In the genomic region with DNA sequence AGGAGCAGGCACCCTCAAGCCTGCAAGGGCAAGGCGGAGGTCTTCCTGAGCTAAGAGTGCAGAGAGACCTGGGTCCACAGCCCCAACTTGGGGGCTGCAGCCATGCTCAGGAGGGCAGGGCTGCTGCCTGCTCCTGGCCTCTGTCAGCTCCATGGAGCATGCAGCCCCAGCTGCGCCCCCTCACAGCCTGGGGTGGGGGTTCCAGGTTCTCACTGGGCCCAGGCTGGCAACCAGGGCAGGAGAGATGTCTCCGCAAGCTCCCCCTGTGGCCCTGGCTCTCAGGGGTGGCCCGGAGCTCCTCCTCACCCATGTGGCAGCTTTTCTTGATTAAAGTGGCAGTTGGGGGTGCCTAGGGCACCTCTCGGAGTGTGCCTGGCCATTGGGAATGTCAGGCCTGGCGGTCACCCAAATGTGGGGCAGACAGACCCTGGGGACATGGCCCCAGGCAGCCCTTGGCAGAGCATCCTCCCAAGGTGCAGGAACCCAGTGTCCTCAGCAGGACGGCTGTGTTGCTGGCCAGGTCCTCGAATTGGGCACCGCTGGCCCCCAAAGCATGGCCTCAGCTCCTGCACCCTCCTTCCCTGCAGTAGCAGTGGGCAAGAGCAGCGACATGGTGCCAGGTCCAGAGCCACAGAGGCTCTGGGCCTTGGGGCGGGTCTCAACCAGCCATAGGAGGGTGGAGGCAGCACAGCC, we compare ENCODE assay signal across 26 cellular contexts.
"Had no signal": no experiment of that assay in that cellular context is flagged by ENCODE, and none has a peak within 500 bp of the region (broad histone marks: within the 10 kb centered on the region; RNA-seq: fewer than 3 reads in every experiment).

No MANE protein-coding gene starts in this region.

- H3K4me1 Mint-ChIP-seq: endodermal cell; nephron progenitor cell; stimulated activated memory B cell treated with anti-CD40 and anti-IgM and Interleukin-4, amounts not matched to agents 10 μg/mL and 1 μg/mL and 100 μg/mL, for 72 hours had no signal

- H3K36me3 ChIP-seq: gastrocnemius medialis, heart right ventricle, lower lobe of right lung, pancreas, thoracic aorta, vagina had no signal

- H3K4me3 ChIP-seq: dorsolateral prefrontal cortex, gastrocnemius medialis, heart right ventricle, lower lobe of right lung, pancreas, smooth muscle cell, thoracic aorta, tibial nerve, vagina had no signal

- H3K27ac Mint-ChIP-seq: endodermal cell; naive thymus-derived CD8-positive, alpha-beta T cell; progenitor cell of endocrine pancreas; stimulated activated memory B cell treated with anti-CD40 and anti-IgM and Interleukin-4, amounts not matched to agents 10 μg/mL and 1 μg/mL and 100 μg/mL, for 72 hours had no signal

- H3K27me3 Mint-ChIP-seq: naive thymus-derived CD8-positive, alpha-beta T cell; progenitor cell of endocrine pancreas; stimulated activated memory B cell treated with anti-CD40 and anti-IgM and Interleukin-4, amounts not matched to agents 10 μg/mL and 1 μg/mL and 100 μg/mL, for 72 hours had no signal

- H3K27me3 ChIP-seq: dorsolateral prefrontal cortex, gastrocnemius medialis, heart right ventricle, pancreas, tibial nerve, vagina had no signal

- H3K27ac ChIP-seq: dorsolateral prefrontal cortex, epithelial cell of prostate, gastrocnemius medialis, heart right ventricle, lower lobe of right lung, pancreas, thoracic aorta, tibial nerve, vagina had no signal

- H3K9me3 ChIP-seq: gastrocnemius medialis, lower lobe of right lung, pancreas, thoracic aorta, vagina had no signal

- DNase-seq: cerebellar nuclear complex; dorsolateral prefrontal cortex; effector CD4-positive, alpha-beta T cell; endodermal cell; foreskin fibroblast; gastrocnemius medialis; heart right ventricle; hippocampal formation; left ventricle myocardium superior; lower lobe of right lung; naive thymus-derived CD8-positive, alpha-beta T cell; nephron progenitor cell; occipital lobe; stimulated activated CD4-positive, alpha-beta T cell treated with anti-CD3 and anti-CD28 coated beads, Interleukin-2, amount 100 ng/mL, for 24 hours; stimulated activated CD4-positive, alpha-beta T cell treated with anti-CD3 and anti-CD28 coated beads, Interleukin-4, amount 100 ng/mL, for 24 hours; stimulated activated naive CD8-positive, alpha-beta T cell treated with anti-CD3 and anti-CD28 coated beads, Interleukin-15, Interleukin-2, amounts not matched to agents 100 U/mL and 50 U/mL, for 24 hours had no signal

- ATAC-seq: esophagus mucosa; gastrocnemius medialis; left ventricle myocardium superior; naive thymus-derived CD8-positive, alpha-beta T cell; pancreas; sciatic nerve; stimulated activated memory B cell treated with anti-CD40 and anti-IgM and Interleukin-4, amounts not matched to agents 10 μg/mL and 1 μg/mL and 100 μg/mL, for 72 hours; stimulated activated naive CD8-positive, alpha-beta T cell treated with anti-CD3 and anti-CD28 coated beads, Interleukin-15, Interleukin-2, amounts not matched to agents 100 U/mL and 50 U/mL, for 24 hours had no signal

- H3K4me2 ChIP-seq: smooth muscle cell had no signal

- H3K4me1 ChIP-seq: gastrocnemius medialis, heart right ventricle, lower lobe of right lung, pancreas, tibial nerve, vagina had no signal

- H3K4me3 Mint-ChIP-seq: endodermal cell; naive thymus-derived CD8-positive, alpha-beta T cell; nephron progenitor cell; stimulated activated memory B cell treated with anti-CD40 and anti-IgM and Interleukin-4, amounts not matched to agents 10 μg/mL and 1 μg/mL and 100 μg/mL, for 72 hours had no signal
